ENCODE assay signal across 8 cellular contexts in genomic region chr5:133053463-133053862, GRCh38. TPM values are rescaled to one million over a fixed set of nuclear protein-coding genes. Genes with fewer than 3 reads are reported as not detected.
DNase-seq lines count a peak whose midpoint lies in the region; ATAC-seq, FAIRE-seq and TF ChIP-seq lines count a peak whose summit lies in the region.

No MANE protein-coding gene starts in this region.

- H3K4me1 ChIP-seq in BE2C = no peaks in the 10 kb centered on the region

- H3K27ac Mint-ChIP-seq in chondrocyte (ENCODE audit: unreplicated experiment) = peak overlapping the region; percentile 99
- H3K27ac Mint-ChIP-seq in natural killer cell treated with Interleukin-12 subunit alpha and Interleukin-12 subunit beta and Interleukin-15 and Interleukin-18, amount 100 ng/mL, for 72 hours = peak overlapping the region in 1 of 2 donors; percentile 100

- peak overlapping the region; percentile 90 for H3K4me3 Mint-ChIP-seq in chondrocyte (ENCODE audit: unreplicated experiment)
- peak overlapping the region; percentile 95 for H3K4me3 Mint-ChIP-seq in natural killer cell treated with Interleukin-12 subunit alpha and Interleukin-12 subunit beta and Interleukin-15 and Interleukin-18, amount 100 ng/mL, for 72 hours

- no peaks in the 10 kb centered on the region for H3K27me3 ChIP-seq in BE2C

- H3K36me3 ChIP-seq in BE2C = peaks cover 9% of the 10 kb centered on the region

- DNase-seq in BE2C (no peak), chondrocyte (ENCODE audit: low spot score) (no peak), GM12891 (ENCODE audit: insufficient read length, low spot score) (no peak), NCI-H2081 treated with DMSO at 0.1 percent for 48 hours (lab: John Stamatoyannopoulos, UW) (no peak)
- DNase-seq in Jurkat, Clone E6-1 (ENCODE audit: low read depth, low spot score) = no peak
- DNase-seq in natural killer cell treated with Interleukin-12 subunit alpha and Interleukin-12 subunit beta and Interleukin-15 and Interleukin-18, amount 100 ng/mL, for 72 hours (ENCODE audit: low spot score) = no peak

- no peak for TF ChIP-seq CTCF in BE2C (IDR thresholded peaks at IDR 0.05; ENCODE audit: low read depth, low read length)
- no peak for TF ChIP-seq CTCF in chondrocyte (IDR thresholded peaks at IDR 0.05)

- FAIRE-seq in GM12891 (lab: Jason Lieb, UNC) = no peak

- peaks cover 73% of the 10 kb centered on the region for H3K4me1 Mint-ChIP-seq in chondrocyte (ENCODE audit: low read depth)
- H3K4me1 Mint-ChIP-seq in natural killer cell treated with Interleukin-12 subunit alpha and Interleukin-12 subunit beta and Interleukin-15 and Interleukin-18, amount 100 ng/mL, for 72 hours (ENCODE audit: low read depth in 2 of 2) = peaks cover 33 to 37% of the 10 kb centered on the region in 2 donors

- H3K36me3 Mint-ChIP-seq in chondrocyte (ENCODE audit: low read depth) = no peaks in the 10 kb centered on the region
- H3K36me3 Mint-ChIP-seq in natural killer cell treated with Interleukin-12 subunit alpha and Interleukin-12 subunit beta and Interleukin-15 and Interleukin-18, amount 100 ng/mL, for 72 hours = no peaks in the 10 kb centered on the region

- no peaks in the 10 kb centered on the region for H3K27me3 Mint-ChIP-seq in chondrocyte (ENCODE audit: low read depth)
- H3K27me3 Mint-ChIP-seq in natural killer cell treated with Interleukin-12 subunit alpha and Interleukin-12 subunit beta and Interleukin-15 and Interleukin-18, amount 100 ng/mL, for 72 hours = no peaks in the 10 kb centered on the region

- no peaks in the 10 kb centered on the region for H3K9me3 Mint-ChIP-seq in chondrocyte (ENCODE audit: low read depth)
- H3K9me3 Mint-ChIP-seq in natural killer cell treated with Interleukin-12 subunit alpha and Interleukin-12 subunit beta and Interleukin-15 and Interleukin-18, amount 100 ng/mL, for 72 hours = no peaks in the 10 kb centered on the region

- peak overlapping the region; percentile 99 for H3K4me3 ChIP-seq in BE2C (ENCODE audit: low read depth, low read length)
- H3K4me3 ChIP-seq in Jurkat, Clone E6-1 (ENCODE audit: low read length) = peak overlapping the region; percentile 99

- ATAC-seq in natural killer cell treated with Interleukin-12 subunit alpha and Interleukin-12 subunit beta and Interleukin-15 and Interleukin-18, amount 100 ng/mL, for 72 hours = no peak
- ATAC-seq in HG03025 (IDR thresholded peaks at IDR 0.05; ENCODE audit: low FRiP score, unreplicated experiment) (no peak), HG02973 (IDR thresholded peaks at IDR 0.05; ENCODE audit: unreplicated experiment) (no peak)

- H3K9me3 ChIP-seq in BE2C = no peaks in the 10 kb centered on the region

- no peak for TF ChIP-seq POLR2A in GM12891 (IDR thresholded peaks at IDR 0.05; ENCODE audit: low read depth, low read length)

TF ChIP-seq in GM12891, 5 proteins besides CTCF, POLR2A, EP300 and RAD21:
- TF ChIP-seq PAX5 (IDR thresholded peaks at IDR 0.05; ENCODE audit: insufficient read depth, low read length, severe bottlenecking) = no peak

RNA-seq across cellular contexts. Expression of gene HSPA4, which starts 1.6 kb away (rescaled TPM):
- polyA plus RNA-seq in BE2C (2012; ENCODE audit: insufficient read depth, insufficient read length, low read depth) = 76.1 TPM
- polyA plus RNA-seq in Jurkat, Clone E6-1 (2012; ENCODE audit: insufficient read depth, insufficient read length) = 222 TPM
- 112 to 117 TPM (median 112 TPM) in 3 replicates for total RNA-seq in chondrocyte
- total RNA-seq in natural killer cell treated with Interleukin-12 subunit alpha and Interleukin-12 subunit beta and Interleukin-15 and Interleukin-18, amount 100 ng/mL, for 72 hours = 100 to 1,000 TPM; 136 to 145 TPM
- polyA plus RNA-seq in GM12891 (2012; ENCODE audit: low read depth, missing spikeins) = 85.3 TPM

RNA-seq across cellular contexts. Expression of gene ZCCHC10, which starts 27.1 kb away (rescaled TPM):
- polyA plus RNA-seq in BE2C (2012; ENCODE audit: insufficient read depth, insufficient read length, low read depth) = 25.1 TPM
- polyA plus RNA-seq in Jurkat, Clone E6-1 (2012; ENCODE audit: insufficient read depth, insufficient read length) = 55.2 TPM
- total RNA-seq in chondrocyte = 19.8 to 21.9 TPM (median 19.9 TPM) in 3 replicates
- 10 to 100 TPM; 21.6 to 31.4 TPM for total RNA-seq in natural killer cell treated with Interleukin-12 subunit alpha and Interleukin-12 subunit beta and Interleukin-15 and Interleukin-18, amount 100 ng/mL, for 72 hours
- polyA plus RNA-seq in GM12891 (2012; ENCODE audit: low read depth, missing spikeins) = 44.3 TPM
